24 cellular contexts compared by ENCODE assay signal in the genomic region with DNA sequence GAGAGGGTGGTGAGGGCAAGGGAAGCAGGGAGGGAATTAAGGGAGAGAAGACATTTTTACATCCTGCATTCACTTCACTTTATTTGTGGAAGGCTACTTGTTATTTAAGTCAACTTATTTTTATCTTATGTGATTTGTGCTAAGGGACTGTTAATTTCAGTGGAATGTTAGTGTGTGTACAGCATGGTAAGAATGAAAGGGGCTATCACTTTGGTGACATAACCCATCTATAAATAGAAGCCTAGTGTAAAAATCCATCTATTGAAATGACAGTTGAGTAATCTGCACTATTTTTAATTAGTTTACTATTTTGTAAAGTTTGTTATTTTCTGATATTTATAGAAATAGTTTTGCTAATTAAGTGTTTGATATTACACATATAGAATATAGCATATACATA. TPM values are rescaled to one million over a fixed set of nuclear protein-coding genes. Genes with fewer than 3 reads are reported as not detected.
DNase-seq lines count a peak whose midpoint lies in the region; ATAC-seq, FAIRE-seq and TF ChIP-seq lines count a peak whose summit lies in the region.
"Had no signal": no experiment of that assay in that cellular context is flagged by ENCODE, and none has a peak within 500 bp of the region (broad histone marks: within the 10 kb centered on the region; RNA-seq: fewer than 3 reads in every experiment).

No MANE protein-coding gene starts in this region.

- H3K27me3 ChIP-seq in heart left ventricle: no peaks in the 10 kb centered on the region
- H3K27me3 ChIP-seq: BLaER1 treated with 17β-estradiol and CSF1 and Interleukin-3, amounts not matched to agents 10 nM and 100 nM had no signal

- no peaks in the 10 kb centered on the region for H3K36me3 ChIP-seq in heart left ventricle
- H3K36me3 ChIP-seq: BLaER1 treated with 17β-estradiol and CSF1 and Interleukin-3, amounts not matched to agents 10 nM and 100 nM; HAP-1 had no signal

- peak; percentile 62 to 78 (median 66) for ATAC-seq in heart left ventricle
- peak; percentile 80 for ATAC-seq in left ventricle myocardium superior
- ATAC-seq in sciatic nerve: peak; percentile 42
- ATAC-seq in activated T-cell treated with anti-CD3 and anti-CD28 coated beads, Interleukin-2, amount 50 U/mL, for 4 hours: no peak
- ATAC-seq: CD8-positive, alpha-beta T cell had no signal

- peak overlapping the region in 2 of 12 donors; percentile 14 to 24 for H3K4me3 ChIP-seq in heart left ventricle
- H3K4me3 ChIP-seq: BLaER1 treated with 17β-estradiol and CSF1 and Interleukin-3, amounts not matched to agents 10 nM and 100 nM; GM23248; HAP-1 had no signal

- H3K27ac ChIP-seq in caudate nucleus (ENCODE audit: low read depth, low read length) (peak overlapping the region; percentile 29), heart left ventricle (peak overlapping the region in 10 of 12 donors; percentile 4 to 81 (median 50))
- H3K27ac ChIP-seq: BLaER1 treated with 17β-estradiol and CSF1 and Interleukin-3, amounts not matched to agents 10 nM and 100 nM; GM23248; HL-60 had no signal

- no peaks in the 10 kb centered on the region for H3K9me3 Mint-ChIP-seq in activated T-cell treated with anti-CD3 and anti-CD28 coated beads, Interleukin-2, amount 50 U/mL, for 4 hours
- H3K9me3 Mint-ChIP-seq: CD8-positive, alpha-beta T cell had no signal

- no peak for TF ChIP-seq POLR2A in heart left ventricle (IDR thresholded peaks at IDR 0.05)
- TF ChIP-seq POLR2A in GM12891 (IDR thresholded peaks at IDR 0.05; ENCODE audit: low read depth, low read length): no peak

- H3K4me1 Mint-ChIP-seq in activated T-cell treated with anti-CD3 and anti-CD28 coated beads, Interleukin-2, amount 50 U/mL, for 4 hours (ENCODE audit: low read depth): no peaks in the 10 kb centered on the region

- FAIRE-seq in GM12891 (lab: Jason Lieb, UNC): no peak
- FAIRE-seq: GM12892, GM18507 had no signal

- H3K4me1 ChIP-seq in heart left ventricle: peaks cover 0 to 10% (median 3%) of the 10 kb centered on the region in 12 donors
- H3K4me1 ChIP-seq: BLaER1 treated with 17β-estradiol and CSF1 and Interleukin-3, amounts not matched to agents 10 nM and 100 nM had no signal

- H3K27me3 Mint-ChIP-seq in activated T-cell treated with anti-CD3 and anti-CD28 coated beads, Interleukin-2, amount 50 U/mL, for 4 hours (ENCODE audit: low read depth): peaks cover 6% of the 10 kb centered on the region

- DNase-seq in caudate nucleus (lab: John Stamatoyannopoulos, UW) (no peak), heart left ventricle (no peak), left ventricle myocardium superior (no peak), sciatic nerve (ENCODE audit: low spot score) (no peak), AML-193 (lab: John Stamatoyannopoulos, UW) (no peak), HUDEP-2 (lab: John Stamatoyannopoulos, UW; ENCODE audit: unreplicated experiment in 76 of 76) (no peak), GM12891 (ENCODE audit: insufficient read length, low spot score) (no peak)
- DNase-seq in activated T-cell treated with anti-CD3 and anti-CD28 coated beads, Interleukin-2, amount 50 U/mL, for 4 hours: no peak
- DNase-seq: 8988T; Calu3; CD8-positive, alpha-beta T cell; DND-41; EL; GM23248; IMR-90 had no signal

- no peaks in the 10 kb centered on the region for H3K9me3 ChIP-seq in heart left ventricle
- H3K9me3 ChIP-seq: BLaER1 treated with 17β-estradiol and CSF1 and Interleukin-3, amounts not matched to agents 10 nM and 100 nM; HAP-1 had no signal

- intact Hi-C loops in heart left ventricle (cut with DNase I) (loop anchor here in 2 of 10 donors (2.0 kb wide), 1 partner anchor 16 kb away; a partner anchor contains a TSS), left ventricle myocardium superior (cut with micrococcal nuclease) (no loop called here), sciatic nerve (cut with DNase I) (no loop called here)

- H3K4me3 Mint-ChIP-seq in activated T-cell treated with anti-CD3 and anti-CD28 coated beads, Interleukin-2, amount 50 U/mL, for 4 hours: no peak overlapping the region
- H3K4me3 Mint-ChIP-seq: B cell; CD8-positive, alpha-beta T cell had no signal

- no peaks in the 10 kb centered on the region for H3K36me3 Mint-ChIP-seq in activated T-cell treated with anti-CD3 and anti-CD28 coated beads, Interleukin-2, amount 50 U/mL, for 4 hours (ENCODE audit: insufficient read depth)
- H3K36me3 Mint-ChIP-seq: CD8-positive, alpha-beta T cell had no signal

- TF ChIP-seq CTCF in heart left ventricle (IDR thresholded peaks at IDR 0.05): no peak

TF ChIP-seq in GM12891, 5 proteins besides CTCF, POLR2A, EP300 and RAD21:
- TF ChIP-seq TAF1 (IDR thresholded peaks at IDR 0.05; ENCODE audit: low read depth, low read length): no peak
- TF ChIP-seq PAX5 (IDR thresholded peaks at IDR 0.05; ENCODE audit: insufficient read depth, low read length, severe bottlenecking): no peak
- TF ChIP-seq POLR2AphosphoS5 (IDR thresholded peaks at IDR 0.05; ENCODE audit: low read depth, low read length): no peak
- no peak for TF ChIP-seq POU2F2 (IDR thresholded peaks at IDR 0.05; ENCODE audit: low read depth, low read length)
- TF ChIP-seq SPI1 (IDR thresholded peaks at IDR 0.05; ENCODE audit: low read depth, low read length): no peak

RNA-seq across cellular contexts. Expression of a gene that starts 16.8 kb away (rescaled TPM):
- 100 to 1,000 TPM in 4 of 9 donors, 10 to 100 TPM in 5; 84.2 to 208 (median 98.9) TPM for total RNA-seq in heart left ventricle
- polyA plus RNA-seq in heart left ventricle: 100 to 1,000 TPM in 1 of 2 donors, 10 to 100 TPM in 1; 73.5 to 170 TPM
- total RNA-seq in left ventricle myocardium superior: 120 TPM
- total RNA-seq in sciatic nerve: 66.3 TPM
- total RNA-seq in activated T-cell treated with anti-CD3 and anti-CD28 coated beads, Interleukin-2, amount 50 U/mL, for 4 hours: 10 to 100 TPM; 16.3 to 18.2 (median 16.5) TPM
- polyA plus RNA-seq in GM12891 (2012; ENCODE audit: low read depth, missing spikeins): 2.2 TPM

RNA-seq across cellular contexts. Expression of a gene that starts 58.6 kb away (rescaled TPM):
- total RNA-seq in heart left ventricle: not detected
- polyA plus RNA-seq in heart left ventricle: under 1 TPM in 1 of 2 donors, not detected in 1; 0.04 TPM
- total RNA-seq in left ventricle myocardium superior: not detected
- total RNA-seq in sciatic nerve: not detected
- total RNA-seq in activated T-cell treated with anti-CD3 and anti-CD28 coated beads, Interleukin-2, amount 50 U/mL, for 4 hours: under 1 TPM in 2 of 3 donors, not detected in 1; 0.13 to 0.43 TPM
- polyA plus RNA-seq in GM12891 (2012; ENCODE audit: low read depth, missing spikeins): 0.31 TPM
- total RNA-seq: G401, GM23248, H4, HT1080, IMR-90 had no signal

Comparison
In these comparisons a context has a peak if more than half of its experiments do, and no peak if none do; other contexts are left out.
1. ATAC-seq: peak in heart left ventricle (4 of 4), left ventricle myocardium superior (single experiment) and sciatic nerve (single experiment); none in activated T-cell treated with anti-CD3 and anti-CD28 coated beads, Interleukin-2, amount 50 U/mL, for 4 hours (0 of 2).